In genomic region chr2:11465485-11466306, GRCh38 we compare ENCODE assay signal across 8 cellular contexts. TPM values are rescaled to one million over a fixed set of nuclear protein-coding genes. Genes with fewer than 3 reads are reported as not detected.
DNase-seq lines count a peak whose midpoint lies in the region; ATAC-seq and TF ChIP-seq lines count a peak whose summit lies in the region.

Gene E2F6 (minus strand): TSS chr2:11466161. CDS start chr2:11465879, 282 bp downstream.

- H3K4me3 ChIP-seq in DND-41 (ENCODE audit: low read depth in 1 of 2, low read length in 2 of 2) (peak within 1 kb of the TSS; percentile 66 to 95), fibroblast of lung (replicated peaks in 1 of 4; ENCODE audit: control extremely low read depth in 1 of 4, insufficient read depth in 1 of 4, low read depth in 3 of 4, low read length in 4 of 4) (peak within 1 kb of the TSS; percentile 39 to 91 (median 62))

- DNase-seq in DND-41 (peak; percentile 91), GOT3 (lab: John Stamatoyannopoulos, UW) (peak; percentile 88), M059J (ENCODE audit: low read depth) (peak; percentile 88), fibroblast of lung (ENCODE audit: low read depth in 2 of 2) (peak; percentile 93), natural killer cell (peak; percentile 85)
- DNase-seq in activated T-helper 2 cell treated with anti-CD3 and anti-CD28 coated beads, Interferon-gamma antibody, Interleukin-2, Interleukin-4, amounts not matched to agents 10 μg/mL and 5 μg/mL and 100 μg/mL, durations not matched to agents 14 hours and 24 hours and 36 hours (ENCODE audit: low spot score) = peak; percentile 80
- DNase-seq in stimulated activated naive CD4-positive, alpha-beta T cell (lab: John Stamatoyannopoulos, UW) = peak; percentile 65 to 90 (median 82)

- peaks cover 25% of the 10 kb centered on the region for H3K36me3 Mint-ChIP-seq in activated T-helper 2 cell treated with anti-CD3 and anti-CD28 coated beads, Interferon-gamma antibody, Interleukin-2, Interleukin-4, amounts not matched to agents 10 μg/mL and 5 μg/mL and 100 μg/mL, durations not matched to agents 14 hours and 24 hours and 36 hours (ENCODE audit: low read depth)
- H3K36me3 Mint-ChIP-seq in natural killer cell = no peaks in the 10 kb centered on the region

- H3K36me3 ChIP-seq in DND-41 (ENCODE audit: insufficient read depth, low read length) (peaks cover 12% of the 10 kb centered on the region), fibroblast of lung (ENCODE audit: control insufficient read depth, insufficient read depth, low read length) (peaks cover 5% of the 10 kb centered on the region)

- H3K4me3 Mint-ChIP-seq in activated T-helper 2 cell treated with anti-CD3 and anti-CD28 coated beads, Interferon-gamma antibody, Interleukin-2, Interleukin-4, amounts not matched to agents 10 μg/mL and 5 μg/mL and 100 μg/mL, durations not matched to agents 14 hours and 24 hours and 36 hours (ENCODE audit: low read depth) = peak within 1 kb of the TSS; percentile 96
- peak within 1 kb of the TSS; percentile 99 for H3K4me3 Mint-ChIP-seq in natural killer cell

- ATAC-seq in DND-41 (ENCODE audit: insufficient read depth, low read depth) = peak; percentile 80
- ATAC-seq in natural killer cell = peak; percentile 79 to 82 (median 81)

- H3K4me2 ChIP-seq in DND-41 (ENCODE audit: insufficient read depth, low read length) = peak within 1 kb of the TSS; percentile 82
- H3K4me2 ChIP-seq in fibroblast of lung (ENCODE audit: extremely low read depth, insufficient read depth, low read length) = peak within 1 kb of the TSS; percentile 76

- H3K9me3 ChIP-seq in DND-41 (ENCODE audit: insufficient read depth, low read length, severe bottlenecking) (no peaks in the 10 kb centered on the region), fibroblast of lung (ENCODE audit: control insufficient read depth, insufficient read depth, low read depth, low read length) (no peaks in the 10 kb centered on the region)

- intact Hi-C loops in activated T-helper 2 cell treated with anti-CD3 and anti-CD28 coated beads, Interferon-gamma antibody, Interleukin-2, Interleukin-4, amounts not matched to agents 10 μg/mL and 5 μg/mL and 100 μg/mL, durations not matched to agents 14 hours and 24 hours and 36 hours (cut with micrococcal nuclease) = loop anchor here (5.0 to 10.0 kb wide), 5 partner anchors 123 to 651 kb away; partner anchors contain the start of genes LPIN1, PDIA6 and ROCK2
- intact Hi-C loops in natural killer cell (cut with micrococcal nuclease) = loop anchor here (5.0 kb wide), 1 partner anchor 308 kb away; the partner anchor contains the start of gene SLC66A3

- H2AFZ ChIP-seq in DND-41 (ENCODE audit: low read depth, low read length) (peak within 1 kb of the TSS; percentile 88), fibroblast of lung (ENCODE audit: low read length) (peak within 1 kb of the TSS; percentile 55)

- H3K9ac ChIP-seq in DND-41 (ENCODE audit: low read depth, low read length) = peak within 1 kb of the TSS; percentile 73
- peak within 1 kb of the TSS; percentile 83 for H3K9ac ChIP-seq in fibroblast of lung (ENCODE audit: insufficient read depth, low read length)

- H4K20me1 ChIP-seq in DND-41 (ENCODE audit: insufficient read depth, low read length) (peaks cover 20% of the 10 kb centered on the region; the same call in 1 of the 2 replicates), fibroblast of lung (ENCODE audit: control insufficient read depth, extremely low read depth, insufficient read depth, low read length) (peaks cover 3% of the 10 kb centered on the region)

- H3K27me3 ChIP-seq in DND-41 (ENCODE audit: insufficient read depth, low read length, poor library complexity) = no peaks in the 10 kb centered on the region
- no peaks in the 10 kb centered on the region for H3K27me3 ChIP-seq in fibroblast of lung (ENCODE audit: control insufficient read depth, insufficient read depth, low read length)

- TF ChIP-seq POLR2A in Raji (IDR thresholded peaks at IDR 0.05; ENCODE audit: insufficient read depth, low read depth, low read length) = peak; percentile 65

- H3K9me3 Mint-ChIP-seq in activated T-helper 2 cell treated with anti-CD3 and anti-CD28 coated beads, Interferon-gamma antibody, Interleukin-2, Interleukin-4, amounts not matched to agents 10 μg/mL and 5 μg/mL and 100 μg/mL, durations not matched to agents 14 hours and 24 hours and 36 hours = no peaks in the 10 kb centered on the region
- no peaks in the 10 kb centered on the region for H3K9me3 Mint-ChIP-seq in natural killer cell

- H3K27ac ChIP-seq in DND-41 (ENCODE audit: low read length) (peak within 1 kb of the TSS; percentile 86), fibroblast of lung (ENCODE audit: insufficient read depth, low read length) (peak within 1 kb of the TSS; percentile 83)

- H3K4me1 ChIP-seq in DND-41 (ENCODE audit: insufficient read depth, low read length) = peaks cover 56% of the 10 kb centered on the region
- no peaks in the 10 kb centered on the region for H3K4me1 ChIP-seq in fibroblast of lung (ENCODE audit: control insufficient read depth, extremely low read depth, insufficient read depth, low read length)

- H3K79me2 ChIP-seq in DND-41 (ENCODE audit: insufficient read depth, low read length) (peaks cover 63% of the 10 kb centered on the region), fibroblast of lung (ENCODE audit: control insufficient read depth, insufficient read depth, low read length) (peaks cover 43% of the 10 kb centered on the region)

- TF ChIP-seq CTCF in DND-41 (IDR thresholded peaks at IDR 0.05; ENCODE audit: borderline replicate concordance, extremely low read depth, low read length, poor library complexity, severe bottlenecking) = no peak
- no peak for TF ChIP-seq CTCF in fibroblast of lung (conservative IDR thresholded peaks at IDR 0.05 in 1 of 2, IDR thresholded peaks at IDR 0.05 in 1 of 2; ENCODE audit: low read depth in 1 of 2, low read length in 2 of 2)
- no peak for TF ChIP-seq CTCF in natural killer cell (IDR thresholded peaks at IDR 0.05)

- no peaks in the 10 kb centered on the region for H3K27me3 Mint-ChIP-seq in activated T-helper 2 cell treated with anti-CD3 and anti-CD28 coated beads, Interferon-gamma antibody, Interleukin-2, Interleukin-4, amounts not matched to agents 10 μg/mL and 5 μg/mL and 100 μg/mL, durations not matched to agents 14 hours and 24 hours and 36 hours (ENCODE audit: low read depth)
- H3K27me3 Mint-ChIP-seq in natural killer cell (ENCODE audit: low read depth in 2 of 2) = no peaks in the 10 kb centered on the region

- H3K4me1 Mint-ChIP-seq in activated T-helper 2 cell treated with anti-CD3 and anti-CD28 coated beads, Interferon-gamma antibody, Interleukin-2, Interleukin-4, amounts not matched to agents 10 μg/mL and 5 μg/mL and 100 μg/mL, durations not matched to agents 14 hours and 24 hours and 36 hours (ENCODE audit: low read depth) = peaks cover 20% of the 10 kb centered on the region
- H3K4me1 Mint-ChIP-seq in natural killer cell = peaks cover 19 to 44% of the 10 kb centered on the region in 2 donors

- peak within 1 kb of the TSS; percentile 86 for H3K27ac Mint-ChIP-seq in activated T-helper 2 cell treated with anti-CD3 and anti-CD28 coated beads, Interferon-gamma antibody, Interleukin-2, Interleukin-4, amounts not matched to agents 10 μg/mL and 5 μg/mL and 100 μg/mL, durations not matched to agents 14 hours and 24 hours and 36 hours
- H3K27ac Mint-ChIP-seq in natural killer cell = peak within 1 kb of the TSS; percentile 83 to 88

RNA-seq across cellular contexts. Expression of gene E2F6, which starts in this region (rescaled TPM):
- total RNA-seq in M059J (2014; rRNA removed; shearing (Covaris generic)) = 12.2 and 16.6 TPM in 2 replicates
- 16.8 and 18.2 TPM in 2 replicates for total RNA-seq in activated T-helper 2 cell treated with anti-CD3 and anti-CD28 coated beads, Interferon-gamma antibody, Interleukin-2, Interleukin-4, amounts not matched to agents 10 μg/mL and 5 μg/mL and 100 μg/mL, durations not matched to agents 14 hours and 24 hours and 36 hours
- total RNA-seq in fibroblast of lung (10.2 and 11.0 TPM in 2 replicates), natural killer cell (1 to 10 TPM; 4.6 to 9.6 (median 8.3) TPM)
- polyA plus RNA-seq in fibroblast of lung = 11.7 and 13.0 TPM in 2 replicates
- polyA plus RNA-seq in fibroblast of lung (2012) = 10.2 and 10.6 TPM in 2 replicates
- polyA minus RNA-seq in fibroblast of lung (ENCODE audit: low replicate concordance) = 0.74 and 2.3 TPM in 2 replicates

Comparison
In these comparisons a context has a peak if more than half of its experiments do, and no peak if none do; other contexts are left out.
1. Peak in every context shown above with its lines: DNase-seq, ATAC-seq, H3K4me3 ChIP-seq and H3K27ac ChIP-seq.